8 cellular contexts compared by ENCODE assay signal in genomic region chrX:54042609-54043010, GRCh38. TPM values are rescaled to one million over a fixed set of nuclear protein-coding genes. Genes with fewer than 3 reads are reported as not detected.
DNase-seq lines count a peak whose midpoint lies in the region; ATAC-seq lines count a peak whose summit lies in the region.

No MANE protein-coding gene starts in this region.

- no peak for ATAC-seq in GM21737 (IDR thresholded peaks at IDR 0.05; ENCODE audit: unreplicated experiment)

- DNase-seq in NCI-H1436 (lab: John Stamatoyannopoulos, UW) (peak; percentile 57), NCI-H1436 treated with DMSO at 0.1 percent for 48 hours (lab: John Stamatoyannopoulos, UW) (no peak), NCI-H2196 (lab: John Stamatoyannopoulos, UW; ENCODE audit: unreplicated experiment) (peak; percentile 35), dermis microvascular lymphatic vessel endothelial cell (ENCODE audit: low read depth in 2 of 2) (peak; percentile 30 to 77), lung microvascular endothelial cell (ENCODE audit: low read depth in 2 of 2) (peak; percentile 67 to 68)
- peak; percentile 17 for DNase-seq in activated CD4-positive, alpha-beta T cell treated with anti-CD3 and anti-CD28 coated beads for 1 hour
- peak; percentile 9 for DNase-seq in stimulated activated CD8-positive, alpha-beta memory T cell treated with anti-CD3 and anti-CD28 coated beads, Interleukin-4, amount 100 ng/mL, for 24 hours (ENCODE audit: low read depth)

RNA-seq across cellular contexts. Expression of gene PHF8, which starts 1.7 kb away (rescaled TPM):
- 11.8 and 20.0 TPM in 2 replicates for total RNA-seq in dermis microvascular lymphatic vessel endothelial cell
- total RNA-seq in lung microvascular endothelial cell = 8.5 and 11.3 TPM in 2 replicates
